Comparison of ENCODE assay signal across 26 cellular contexts in genomic region chr18:67875936-67876335, GRCh38.
A peak's percentile ranks its signal among the peaks of the same experiment; 100 is the strongest.
DNase-seq lines count a peak whose midpoint lies in the region; ATAC-seq and TF ChIP-seq lines count a peak whose summit lies in the region.
"Had no signal": no experiment of that assay in that cellular context is flagged by ENCODE, and none has a peak within 500 bp of the region (broad histone marks: within the 10 kb centered on the region; RNA-seq: fewer than 3 reads in every experiment).

No MANE protein-coding gene starts in this region.

- H3K27ac Mint-ChIP-seq in HFFc6, result peak overlapping the region; percentile 16; the same call in 1 of the 2 replicates
- H3K27ac Mint-ChIP-seq: activated T-cell treated with anti-CD3 and anti-CD28 coated beads, Interleukin-2, amount 50 U/mL, for 24 hours; effector memory CD8-positive, alpha-beta T cell; nephron progenitor cell had no signal

- H3K9me3 ChIP-seq in PC-9 (ENCODE audit: insufficient read depth, low read depth), result no peaks in the 10 kb centered on the region
- H3K9me3 ChIP-seq in esophagus muscularis mucosa, result no peaks in the 10 kb centered on the region
- no peaks in the 10 kb centered on the region for H3K9me3 ChIP-seq in SK-N-SH
- H3K9me3 ChIP-seq: Caco-2, esophagus squamous epithelium, stomach, transverse colon had no signal

- peaks cover 31% of the 10 kb centered on the region for H3K4me1 Mint-ChIP-seq in HFFc6 (ENCODE audit: low read depth)
- H3K4me1 Mint-ChIP-seq: nephron progenitor cell had no signal

- peaks cover 13% of the 10 kb centered on the region for H3K4me1 ChIP-seq in PC-9 (replicated peaks; ENCODE audit: insufficient read depth)
- H3K4me1 ChIP-seq in esophagus muscularis mucosa, result no peaks in the 10 kb centered on the region
- no peaks in the 10 kb centered on the region for H3K4me1 ChIP-seq in SK-N-SH (ENCODE audit: control insufficient read depth in 1 of 2, insufficient read depth in 2 of 2, low read depth in 1 of 2, low read length in 1 of 2)
- H3K4me1 ChIP-seq: Caco-2, esophagus squamous epithelium, stomach, transverse colon had no signal

- no peak for ATAC-seq in GM21619 (IDR thresholded peaks at IDR 0.05; ENCODE audit: unreplicated experiment)
- ATAC-seq: effector memory CD8-positive, alpha-beta T cell; sciatic nerve; SK-N-SH treated with all-trans-retinoic acid at 6 μM for 48 hours had no signal

- no TSS peak for BruUV-seq in PC-9 (replicated peaks; lab: Mats Ljungman, UMichigan)

- H3K79me2 ChIP-seq in PC-9 (ENCODE audit: low read depth) (no peaks in the 10 kb centered on the region), SK-N-SH (ENCODE audit: insufficient read depth) (no peaks in the 10 kb centered on the region)

- TF ChIP-seq POLR2A in esophagus muscularis mucosa (IDR thresholded peaks at IDR 0.05; ENCODE audit: low read depth), result no peak

- no peak overlapping the region for H3K9ac ChIP-seq in SK-N-SH

- no peak overlapping the region for H3K4me3 Mint-ChIP-seq in HFFc6
- H3K4me3 Mint-ChIP-seq: activated T-cell treated with anti-CD3 and anti-CD28 coated beads, Interleukin-2, amount 50 U/mL, for 24 hours; effector memory CD8-positive, alpha-beta T cell; nephron progenitor cell had no signal

- CTCF ChIA-PET in PC-9 (lab: Charles Lee) (no interaction called here), SK-N-SH (lab: Yijun Ruan, JAX) (no interaction called here)

- H3K9me2 ChIP-seq in PC-9 (ENCODE audit: insufficient read depth) (no peaks in the 10 kb centered on the region; the same call in 1 of the 2 replicates), SK-N-SH (no peaks in the 10 kb centered on the region)

- no peaks in the 10 kb centered on the region for H4K20me1 ChIP-seq in PC-9 (ENCODE audit: insufficient read depth)
- H4K20me1 ChIP-seq in SK-N-SH (ENCODE audit: insufficient read depth), result no peaks in the 10 kb centered on the region

- no peaks in the 10 kb centered on the region for H3K27me3 Mint-ChIP-seq in HFFc6 (ENCODE audit: insufficient read depth)
- H3K27me3 Mint-ChIP-seq: activated T-cell treated with anti-CD3 and anti-CD28 coated beads, Interleukin-2, amount 50 U/mL, for 24 hours; effector memory CD8-positive, alpha-beta T cell had no signal

- no peaks in the 10 kb centered on the region for H3K27me3 ChIP-seq in PC-9 (ENCODE audit: insufficient read depth, low read depth)
- H3K27me3 ChIP-seq in esophagus muscularis mucosa, result no peaks in the 10 kb centered on the region
- no peaks in the 10 kb centered on the region for H3K27me3 ChIP-seq in SK-N-SH (ENCODE audit: insufficient read depth)
- H3K27me3 ChIP-seq: esophagus squamous epithelium, stomach, transverse colon had no signal

- H2AFZ ChIP-seq in PC-9, result no peak overlapping the region
- no peak overlapping the region for H2AFZ ChIP-seq in SK-N-SH (ENCODE audit: low read depth)

- WGBS in esophagus muscularis mucosa, result 100% methylated on average over 1 of the region's 1 CpG
- WGBS in SK-N-SH (ENCODE audit: low lambda C conversion rate), result 77% methylated on average over 1 of the region's 1 CpG

- H3F3A ChIP-seq in PC-9 (ENCODE audit: insufficient read depth, low read depth), result no peaks in the 10 kb centered on the region
- no peaks in the 10 kb centered on the region for H3F3A ChIP-seq in SK-N-SH (replicated peaks; ENCODE audit: insufficient read depth)

- H3K36me3 Mint-ChIP-seq in HFFc6 (ENCODE audit: low read depth), result no peaks in the 10 kb centered on the region

- H3K27ac ChIP-seq in PC-9 (0 out of 2 replicates have a peak overlapping the region, but pooled peaks have one; percentile 18), esophagus muscularis mucosa (replicated peaks in 1 of 4) (no peak overlapping the region), SK-N-SH (ENCODE audit: low read depth in 2 of 2, low read length in 1 of 2) (no peak overlapping the region)
- H3K27ac ChIP-seq: coronary artery, esophagus squamous epithelium, stomach, transverse colon had no signal

- H3K36me3 ChIP-seq in PC-9 (ENCODE audit: low read depth), result no peaks in the 10 kb centered on the region
- H3K36me3 ChIP-seq in esophagus muscularis mucosa, result no peaks in the 10 kb centered on the region
- no peaks in the 10 kb centered on the region for H3K36me3 ChIP-seq in SK-N-SH (replicated peaks in 1 of 2; ENCODE audit: control insufficient read depth in 1 of 2, insufficient read depth in 2 of 2, low read length in 1 of 2)
- H3K36me3 ChIP-seq: esophagus squamous epithelium, stomach, transverse colon had no signal

- TF ChIP-seq EP300 in esophagus muscularis mucosa (IDR thresholded peaks at IDR 0.05), result no peak
- no peak for TF ChIP-seq EP300 in SK-N-SH (IDR thresholded peaks at IDR 0.05; ENCODE audit: borderline replicate concordance in 1 of 2, low read depth in 1 of 2, low read length in 1 of 2)

- TF ChIP-seq RAD21 in SK-N-SH (IDR thresholded peaks at IDR 0.05; ENCODE audit: low read length), result no peak

- POLR2A ChIA-PET in PC-9 (lab: Charles Lee; ENCODE audit: unreplicated experiment) (no interaction called here), SK-N-SH (lab: Yijun Ruan, JAX) (no interaction called here)

- H3K4me3 ChIP-seq in PC-9, result no peak overlapping the region
- no peak overlapping the region for H3K4me3 ChIP-seq in fibroblast of pulmonary artery (replicated peaks; ENCODE audit: low read depth, low read length)
- no peak overlapping the region for H3K4me3 ChIP-seq in esophagus muscularis mucosa
- no peak overlapping the region for H3K4me3 ChIP-seq in SK-N-SH (ENCODE audit: low read depth in 2 of 2, low read length in 1 of 2)
- H3K4me3 ChIP-seq: coronary artery, esophagus squamous epithelium, stomach, transverse colon had no signal

- TF ChIP-seq CTCF in HFFc6 (IDR thresholded peaks at IDR 0.05), result no peak
- no peak for TF ChIP-seq CTCF in PC-9 (conservative IDR thresholded peaks at IDR 0.05)
- no peak for TF ChIP-seq CTCF in fibroblast of pulmonary artery (IDR thresholded peaks at IDR 0.05; ENCODE audit: low read length, missing control alignments)
- no peak for TF ChIP-seq CTCF in esophagus muscularis mucosa (IDR thresholded peaks at IDR 0.05)
- no peak for TF ChIP-seq CTCF in SK-N-SH (IDR thresholded peaks at IDR 0.05)

- intact Hi-C loops in PC-9 (cut with micrococcal nuclease; ENCODE audit: unreplicated experiment) (no loop called here), esophagus muscularis mucosa (cut with DNase I) (no loop called here)

- no peaks in the 10 kb centered on the region for H3K9me3 Mint-ChIP-seq in HFFc6
- H3K9me3 Mint-ChIP-seq: activated T-cell treated with anti-CD3 and anti-CD28 coated beads, Interleukin-2, amount 50 U/mL, for 24 hours; effector memory CD8-positive, alpha-beta T cell; nephron progenitor cell had no signal

- H3K4me2 ChIP-seq in PC-9 (no peak overlapping the region), SK-N-SH (no peak overlapping the region)

- DNase-seq in DMS 273 treated with DMSO at 0.1 percent for 48 hours (lab: John Stamatoyannopoulos, UW) (peak; percentile 74), HFFc6 (no peak), PC-9 (no peak), fibroblast of pulmonary artery (ENCODE audit: low read depth) (peak; percentile 22), esophagus muscularis mucosa (ENCODE audit: extremely low spot score) (no peak), SK-N-SH (no peak), middle frontal gyrus (ENCODE audit: extremely low spot score, low spot score) (no peak)
- DNase-seq: activated CD4-positive, alpha-beta T cell treated with anti-CD3 and anti-CD28 coated beads for 48 hours; activated T-cell treated with anti-CD3 and anti-CD28 coated beads, Interleukin-2, amount 50 U/mL, for 24 hours; C1 segment of cervical spinal cord; Caco-2; effector memory CD8-positive, alpha-beta T cell; esophagus squamous epithelium; islet precursor cell; KG1; NCI-H2029; NCI-H446 treated with DMSO at 0.1 percent for 48 hours; nephron progenitor cell; posterior cingulate gyrus; RPMI8226; stomach; transverse colon had no signal

TF ChIP-seq in SK-N-SH, 30 proteins besides CTCF, POLR2A, EP300 and RAD21:
- TF ChIP-seq TAF1 (IDR thresholded peaks at IDR 0.05; ENCODE audit: borderline replicate concordance, low read depth, low read length), result no peak
- no peak for TF ChIP-seq YY1 (IDR thresholded peaks at IDR 0.05; ENCODE audit: low read depth)
- no peak for TF ChIP-seq RXRA (IDR thresholded peaks at IDR 0.05; ENCODE audit: borderline replicate concordance, low read depth)
- no peak for TF ChIP-seq POLR2AphosphoS5 (IDR thresholded peaks at IDR 0.05; ENCODE audit: low read depth, low read length)
- TF ChIP-seq IRF3 (IDR thresholded peaks at IDR 0.05; ENCODE audit: low read depth, low read length), result no peak
- TF ChIP-seq NRF1 (IDR thresholded peaks at IDR 0.05; ENCODE audit: low read depth, low read length), result no peak
- no peak for TF ChIP-seq GATA2 (CRISPR knock-in tag; IDR thresholded peaks at IDR 0.05)
- no peak for TF ChIP-seq FOXM1 (IDR thresholded peaks at IDR 0.05; ENCODE audit: low read depth)
- TF ChIP-seq PBX3 (IDR thresholded peaks at IDR 0.05), result no peak
- no peak for TF ChIP-seq JUND (IDR thresholded peaks at IDR 0.05)
- TF ChIP-seq TCF12 (IDR thresholded peaks at IDR 0.05), result no peak
- no peak for TF ChIP-seq FOSL2 (IDR thresholded peaks at IDR 0.05; ENCODE audit: borderline replicate concordance, low read depth)
- TF ChIP-seq CHD2 (IDR thresholded peaks at IDR 0.05; ENCODE audit: low read length, partially characterized antibody), result no peak

Comparison
In these comparisons a context has a peak if more than half of its experiments do, and no peak if none do; other contexts are left out.
1. DNase-seq: peak in DMS 273 treated with DMSO at 0.1 percent for 48 hours (single experiment) and fibroblast of pulmonary artery (single experiment); none in HFFc6 (single experiment), PC-9 (0 of 2), esophagus muscularis mucosa (single experiment), SK-N-SH (single experiment) and middle frontal gyrus (single experiment).